In genomic region chr3:142046320-142047020, GRCh38 we compare ENCODE assay signal across 16 cellular contexts.
A peak's percentile ranks its signal among the peaks of the same experiment; 100 is the strongest.
DNase-seq lines count a peak whose midpoint lies in the region; ATAC-seq and TF ChIP-seq lines count a peak whose summit lies in the region.
"Had no signal": no experiment of that assay in that cellular context is flagged by ENCODE, and none has a peak within 500 bp of the region (broad histone marks: within the 10 kb centered on the region; RNA-seq: fewer than 3 reads in every experiment).

No MANE protein-coding gene starts in this region.

- H3K9ac ChIP-seq in DND-41 (ENCODE audit: low read depth, low read length): no peak overlapping the region
- peak overlapping the region; percentile 49 for H3K9ac ChIP-seq in Loucy (ENCODE audit: low read depth, low read length, poor library complexity, severe bottlenecking)
- H3K9ac ChIP-seq: KMS-11 had no signal

- peak; percentile 45; the same call in 1 of the 3 replicates for ATAC-seq in DND-41 (ENCODE audit: insufficient read depth, low read depth)
- ATAC-seq: A549; activated T-cell treated with anti-CD3 and anti-CD28 coated beads, Interleukin-2, amount 50 U/mL, for 72 hours; PC-3; stimulated activated memory B cell treated with anti-CD40 and anti-IgM and Interleukin-4, amounts not matched to agents 10 μg/mL and 1 μg/mL and 100 μg/mL, for 72 hours had no signal

- peaks cover 2% of the 10 kb centered on the region; the same call in 1 of the 2 replicates for H3K4me1 ChIP-seq in DND-41 (ENCODE audit: insufficient read depth, low read length)
- peaks cover 28% of the 10 kb centered on the region for H3K4me1 ChIP-seq in Loucy (ENCODE audit: insufficient read depth, low read length, poor library complexity, severe bottlenecking)
- H3K4me1 ChIP-seq in A673 (ENCODE audit: insufficient read depth, low read length, poor library complexity, severe bottlenecking): no peaks in the 10 kb centered on the region
- H3K4me1 ChIP-seq in left ventricle myocardium inferior: no peaks in the 10 kb centered on the region
- H3K4me1 ChIP-seq: A549 had no signal

- H3K9me3 ChIP-seq in DND-41 (ENCODE audit: insufficient read depth, low read length, severe bottlenecking) (no peaks in the 10 kb centered on the region), Loucy (ENCODE audit: insufficient read depth, low read depth, low read length) (no peaks in the 10 kb centered on the region), A673 (ENCODE audit: low read depth, low read length, poor library complexity, severe bottlenecking) (no peaks in the 10 kb centered on the region), left ventricle myocardium inferior (replicated peaks) (no peaks in the 10 kb centered on the region)
- H3K9me3 ChIP-seq: A549 had no signal

- TF ChIP-seq CTCF in DND-41 (IDR thresholded peaks at IDR 0.05; ENCODE audit: borderline replicate concordance, extremely low read depth, low read length, poor library complexity, severe bottlenecking) (no peak), Loucy (conservative IDR thresholded peaks at IDR 0.05; ENCODE audit: low read length) (no peak), A673 (conservative IDR thresholded peaks at IDR 0.05; ENCODE audit: low read depth, low read length) (no peak), left ventricle myocardium inferior (IDR thresholded peaks at IDR 0.05; ENCODE audit: borderline replicate concordance) (no peak)

- H2AFZ ChIP-seq in DND-41 (ENCODE audit: low read depth, low read length) (no peak overlapping the region), Loucy (ENCODE audit: low read length) (no peak overlapping the region)

- TF ChIP-seq POLR2A in erythroblast (IDR thresholded peaks at IDR 0.05; ENCODE audit: low read length): no peak

- intact Hi-C loops in A673 (cut with micrococcal nuclease; ENCODE audit: unreplicated experiment): no loop called here
- intact Hi-C loops in left ventricle myocardium inferior (cut with micrococcal nuclease): no loop called here

- no peaks in the 10 kb centered on the region for H3K9me2 ChIP-seq in Loucy (replicated peaks; ENCODE audit: low read depth, low read length)

- H3K79me2 ChIP-seq in DND-41 (ENCODE audit: insufficient read depth, low read length) (peaks cover 2% of the 10 kb centered on the region; the same call in 1 of the 2 replicates), Loucy (ENCODE audit: insufficient read depth, low read length) (no peaks in the 10 kb centered on the region)

- H3K4me2 ChIP-seq in DND-41 (ENCODE audit: insufficient read depth, low read length): no peak overlapping the region
- H3K4me2 ChIP-seq in Loucy (ENCODE audit: low read depth, low read length, poor library complexity, severe bottlenecking): peak overlapping the region; percentile 77
- H3K4me2 ChIP-seq: A549, KMS-11 had no signal

- POLR2A ChIA-PET in A673 (lab: Charles Lee; ENCODE audit: low non-redundant PET): no interaction called here

- 0 out of 2 replicates have a peak overlapping the region, but pooled peaks have one; percentile 14 for H3K27ac ChIP-seq in DND-41 (ENCODE audit: low read length)
- H3K27ac ChIP-seq in A673 (ENCODE audit: low read depth, low read length, poor library complexity, severe bottlenecking): no peak overlapping the region
- H3K27ac ChIP-seq in left ventricle myocardium inferior (replicated peaks): no peak overlapping the region
- H3K27ac ChIP-seq: A549, KMS-11 had no signal

- no peak for DNase-seq in DND-41
- peak; percentile 65 for DNase-seq in SIG-M5 (lab: John Stamatoyannopoulos, UW)
- DNase-seq in erythroblast (lab: John Stamatoyannopoulos, UW): peak; percentile 93 to 96
- DNase-seq in AG08395 (ENCODE audit: low spot score): no peak
- DNase-seq in AG08396 (ENCODE audit: low spot score): no peak
- no peak for DNase-seq in A673 (ENCODE audit: low spot score)
- DNase-seq in left ventricle myocardium inferior: no peak
- DNase-seq: activated T-cell treated with anti-CD3 and anti-CD28 coated beads, Interleukin-2, amount 50 U/mL, for 72 hours; C1 segment of cervical spinal cord; left cardiac atrium; NCI-H526; PC-3 had no signal

- H3K36me3 ChIP-seq in DND-41 (ENCODE audit: insufficient read depth, low read length): peaks cover 7% of the 10 kb centered on the region; the same call in 1 of the 2 replicates
- H3K36me3 ChIP-seq in Loucy (ENCODE audit: insufficient read depth, low read length): no peaks in the 10 kb centered on the region
- H3K36me3 ChIP-seq in A673 (ENCODE audit: insufficient read depth, low read length, poor library complexity, severe bottlenecking): no peaks in the 10 kb centered on the region
- H3K36me3 ChIP-seq in left ventricle myocardium inferior: peaks cover 10% of the 10 kb centered on the region

- H3F3A ChIP-seq in Loucy (ENCODE audit: low read depth): peaks cover 4% of the 10 kb centered on the region; the same call in 1 of the 2 replicates

- no TSS peak for BruUV-seq in A673 (replicated peaks; lab: Mats Ljungman, UMichigan)

- H3K27me3 ChIP-seq in DND-41 (ENCODE audit: insufficient read depth, low read length, poor library complexity): no peaks in the 10 kb centered on the region
- H3K27me3 ChIP-seq in Loucy (ENCODE audit: insufficient read depth, low read length, poor library complexity, severe bottlenecking): no peaks in the 10 kb centered on the region
- H3K27me3 ChIP-seq in A673 (replicated peaks; ENCODE audit: insufficient read depth, low read depth, low read length, poor library complexity): no peaks in the 10 kb centered on the region
- no peaks in the 10 kb centered on the region for H3K27me3 ChIP-seq in left ventricle myocardium inferior (ENCODE audit: low read depth)

- CTCF ChIA-PET in A673 (lab: Charles Lee): no interaction called here

- H3K4me3 ChIP-seq in DND-41 (ENCODE audit: low read depth in 1 of 2, low read length in 2 of 2) (no peak overlapping the region), Loucy (ENCODE audit: low read length, poor library complexity, severe bottlenecking) (peak overlapping the region; percentile 62), A673 (ENCODE audit: low read depth, low read length, poor library complexity, severe bottlenecking) (no peak overlapping the region), left ventricle myocardium inferior (no peak overlapping the region)
- H3K4me3 ChIP-seq: A549 had no signal

- H4K20me1 ChIP-seq in DND-41 (ENCODE audit: insufficient read depth, low read length) (no peaks in the 10 kb centered on the region), Loucy (ENCODE audit: insufficient read depth, low read length, poor library complexity, severe bottlenecking) (no peaks in the 10 kb centered on the region)

Comparison
In these comparisons a context has a peak if more than half of its experiments do, and no peak if none do; other contexts are left out.
1. DNase-seq: peak in SIG-M5 (single experiment) and erythroblast (2 of 2); none in DND-41 (single experiment), AG08395 (single experiment), AG08396 (single experiment), A673 (single experiment) and left ventricle myocardium inferior (single experiment).